In the genomic region with DNA sequence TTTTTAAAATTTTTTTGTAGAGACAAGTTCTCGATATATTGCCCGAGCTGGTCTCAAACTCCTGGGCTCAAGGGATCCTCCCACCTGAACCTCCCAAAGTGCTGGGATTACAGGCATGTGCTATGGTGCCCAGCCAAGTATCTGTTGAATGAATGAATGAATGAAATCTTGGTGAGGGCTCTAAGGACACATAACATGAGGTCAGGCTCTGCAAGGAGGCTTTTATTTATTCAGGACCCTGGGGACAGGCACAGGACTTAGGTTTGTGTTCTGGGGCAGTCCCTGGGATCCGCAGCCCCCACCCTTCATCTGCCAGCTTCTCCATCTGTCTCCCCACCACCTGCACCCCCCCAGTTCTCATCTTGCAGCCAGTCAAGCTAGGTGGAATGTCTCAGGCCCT, we compare ENCODE assay signal across 12 cellular contexts. TPM values are rescaled to one million over a fixed set of nuclear protein-coding genes. Genes with fewer than 3 reads are reported as not detected.
DNase-seq lines count a peak whose midpoint lies in the region; ATAC-seq, FAIRE-seq and TF ChIP-seq lines count a peak whose summit lies in the region.
"Had no signal": no experiment of that assay in that cellular context is flagged by ENCODE, and none has a peak within 500 bp of the region (broad histone marks: within the 10 kb centered on the region; RNA-seq: fewer than 3 reads in every experiment).

No MANE protein-coding gene starts in this region.

- H3K36me3 ChIP-seq in BLaER1 (no peaks in the 10 kb centered on the region), astrocyte (ENCODE audit: insufficient read depth, low read length) (no peaks in the 10 kb centered on the region), neuronal stem cell (replicated peaks in 1 of 2; ENCODE audit: control insufficient read depth in 2 of 2, insufficient read depth in 2 of 2, low read length in 2 of 2) (no peaks in the 10 kb centered on the region), SJCRH30 (no peaks in the 10 kb centered on the region)
- no peaks in the 10 kb centered on the region for H3K36me3 ChIP-seq in CD8-positive, alpha-beta memory T cell (ENCODE audit: insufficient read depth, low read length)
- H3K36me3 ChIP-seq: ovary had no signal

- peaks cover 1% of the 10 kb centered on the region for H3K79me1 ChIP-seq in neuronal stem cell (ENCODE audit: low read depth, low read length)

- H2BK5ac ChIP-seq in neuronal stem cell (ENCODE audit: low read length) = no peak overlapping the region

- H3K4me3 Mint-ChIP-seq in CD8-positive, alpha-beta memory T cell = no peak overlapping the region
- H3K4me3 Mint-ChIP-seq in astrocyte (ENCODE audit: unreplicated experiment) = no peak overlapping the region

- no peak for ATAC-seq in GM21717 (IDR thresholded peaks at IDR 0.05; ENCODE audit: unreplicated experiment)

- H3K27ac Mint-ChIP-seq in CD8-positive, alpha-beta memory T cell = peak overlapping the region in 1 of 8 donors; percentile 67
- H3K27ac Mint-ChIP-seq in astrocyte (ENCODE audit: unreplicated experiment) = no peak overlapping the region

- H3K9me3 Mint-ChIP-seq in CD8-positive, alpha-beta memory T cell = no peaks in the 10 kb centered on the region
- no peaks in the 10 kb centered on the region for H3K9me3 Mint-ChIP-seq in astrocyte (ENCODE audit: unreplicated experiment)

- FAIRE-seq in astrocyte (lab: Jason Lieb, UNC) = no peak

- peak overlapping the region; percentile 20 for H3K18ac ChIP-seq in neuronal stem cell (ENCODE audit: low read length)

- H3K27me3 ChIP-seq in BLaER1 (no peaks in the 10 kb centered on the region), astrocyte (ENCODE audit: insufficient read depth, low read length) (no peaks in the 10 kb centered on the region), neuronal stem cell (ENCODE audit: control insufficient read depth in 3 of 3, insufficient read depth in 3 of 3, low read depth in 1 of 3, low read length in 3 of 3) (peaks cover 0 to 24% (median 0%) of the 10 kb centered on the region in 3 experiments), SJCRH30 (peaks cover 8% of the 10 kb centered on the region; the same call in 1 of the 2 replicates)
- H3K27me3 ChIP-seq in CD8-positive, alpha-beta memory T cell (ENCODE audit: insufficient read depth, low read length, poor library complexity, severe bottlenecking) = no peaks in the 10 kb centered on the region
- H3K27me3 ChIP-seq: ovary had no signal

- WGBS in neuronal stem cell (ENCODE audit: extremely low coverage in 2 of 2, insufficient read length in 2 of 2, insufficient replicate concordance in 1 of 2), 2 donors = no CpG with 5 or more reads among the region's 3 CpGs

- H3K36me3 Mint-ChIP-seq in CD8-positive, alpha-beta memory T cell = no peaks in the 10 kb centered on the region
- no peaks in the 10 kb centered on the region for H3K36me3 Mint-ChIP-seq in astrocyte (ENCODE audit: low read depth, unreplicated experiment)

- CTCF ChIA-PET in CD8-positive, alpha-beta memory T cell (lab: Charles Lee) = interaction anchor here (0.6 to 2.4 kb wide), 3 partner anchors 8 to 217 kb away, joined by 3 to 9 read pairs (median 4); partner anchors contain the start of gene DACT3

- peaks cover 11 to 32% (median 15%) of the 10 kb centered on the region in 3 donors for H3K4me1 Mint-ChIP-seq in CD8-positive, alpha-beta memory T cell
- H3K4me1 Mint-ChIP-seq in astrocyte (ENCODE audit: low read depth, unreplicated experiment) = peaks cover 12% of the 10 kb centered on the region

- H3K9me3 ChIP-seq in BLaER1 (no peaks in the 10 kb centered on the region), astrocyte (ENCODE audit: insufficient read depth, low read depth, low read length) (no peaks in the 10 kb centered on the region), neuronal stem cell (replicated peaks in 1 of 2; ENCODE audit: control insufficient read depth in 2 of 2, insufficient read depth in 1 of 2, low read depth in 1 of 2, low read length in 2 of 2) (no peaks in the 10 kb centered on the region), SJCRH30 (replicated peaks) (no peaks in the 10 kb centered on the region)
- no peaks in the 10 kb centered on the region for H3K9me3 ChIP-seq in CD8-positive, alpha-beta memory T cell (ENCODE audit: low read length)
- H3K9me3 ChIP-seq: ovary had no signal

- TF ChIP-seq CTCF in astrocyte (IDR thresholded peaks at IDR 0.05; ENCODE audit: insufficient read depth, low read depth, low read length) = no peak

- H3K27ac ChIP-seq in BLaER1 = peak overlapping the region; percentile 55; the same call in 1 of the 2 replicates
- no peak overlapping the region for H3K27ac ChIP-seq in CD8-positive, alpha-beta memory T cell (ENCODE audit: low read depth, low read length)
- H3K27ac ChIP-seq in astrocyte (ENCODE audit: low read depth, low read length) = no peak overlapping the region
- no peak overlapping the region for H3K27ac ChIP-seq in neuronal stem cell (replicated peaks; ENCODE audit: low read length)
- H3K27ac ChIP-seq in SJCRH30 = no peak overlapping the region

- peaks cover 0 to 15% of the 10 kb centered on the region in 2 donors for H3K27me3 Mint-ChIP-seq in CD8-positive, alpha-beta memory T cell
- peaks cover 7% of the 10 kb centered on the region for H3K27me3 Mint-ChIP-seq in astrocyte (ENCODE audit: low read depth, unreplicated experiment)

- H3K23ac ChIP-seq in neuronal stem cell (ENCODE audit: low read depth, low read length, poor library complexity) = no peak overlapping the region

- no peak overlapping the region for H4K91ac ChIP-seq in neuronal stem cell (ENCODE audit: low read depth, low read length, poor library complexity)

- no peak overlapping the region for H2AFZ ChIP-seq in astrocyte (ENCODE audit: low read depth, low read length)
- peak overlapping the region; percentile 96 for H2AFZ ChIP-seq in neuronal stem cell (ENCODE audit: low read length)

- no peaks in the 10 kb centered on the region for H4K20me1 ChIP-seq in BLaER1
- H4K20me1 ChIP-seq in astrocyte (ENCODE audit: insufficient read depth, low read length) = no peaks in the 10 kb centered on the region

- H3K4me3 ChIP-seq in BLaER1 (no peak overlapping the region), astrocyte (ENCODE audit: insufficient read depth, low read depth, low read length) (no peak overlapping the region), neuronal stem cell (ENCODE audit: low read length in 2 of 2) (no peak overlapping the region), SJCRH30 (no peak overlapping the region)
- H3K4me3 ChIP-seq in CD8-positive, alpha-beta memory T cell (ENCODE audit: low read length) = peak overlapping the region; percentile 20
- H3K4me3 ChIP-seq: ovary had no signal

- H3K4me1 ChIP-seq in BLaER1 = peaks cover 93% of the 10 kb centered on the region
- peaks cover 68% of the 10 kb centered on the region for H3K4me1 ChIP-seq in CD8-positive, alpha-beta memory T cell (ENCODE audit: insufficient read depth, low read length)
- H3K4me1 ChIP-seq in astrocyte (ENCODE audit: insufficient read depth, low read length) = peaks cover 30% of the 10 kb centered on the region
- peaks cover 11 to 22% of the 10 kb centered on the region in 2 donors for H3K4me1 ChIP-seq in neuronal stem cell (ENCODE audit: control insufficient read depth in 2 of 2, insufficient read depth in 1 of 2, low read depth in 1 of 2, low read length in 2 of 2)
- H3K4me1 ChIP-seq in SJCRH30 = peaks cover 28% of the 10 kb centered on the region

- H3K14ac ChIP-seq in neuronal stem cell (ENCODE audit: low read length) = no peak overlapping the region

- peak overlapping the region; percentile 81 for H3K4me2 ChIP-seq in BLaER1
- H3K4me2 ChIP-seq in astrocyte (ENCODE audit: low read length) = peak overlapping the region; percentile 63
- H3K4me2 ChIP-seq in neuronal stem cell (ENCODE audit: insufficient read depth, low read length, poor library complexity, severe bottlenecking) = no peak overlapping the region

- H3K4ac ChIP-seq in neuronal stem cell (ENCODE audit: low read length) = no peak overlapping the region

- H3K79me2 ChIP-seq in astrocyte (ENCODE audit: insufficient read depth, low read length) = no peaks in the 10 kb centered on the region

- no peak for DNase-seq in CD8-positive, alpha-beta memory T cell
- DNase-seq in astrocyte (ENCODE audit: low read depth) (no peak), neuronal stem cell (ENCODE audit: low spot score) (no peak), SJCRH30 (no peak), NCI-H510A treated with DMSO at 0.1 percent for 48 hours (lab: John Stamatoyannopoulos, UW) (no peak), nucleus accumbens (lab: John Stamatoyannopoulos, UW) (no peak)
- DNase-seq: COR-L47, NCI-H2029, ovary had no signal

- H4K8ac ChIP-seq in neuronal stem cell (ENCODE audit: low read depth, low read length) = no peak overlapping the region

- H2BK15ac ChIP-seq in neuronal stem cell (ENCODE audit: low read length) = peak overlapping the region; percentile 57

- H3K9ac ChIP-seq in BLaER1 = peak overlapping the region; percentile 31; the same call in 1 of the 2 replicates
- no peak overlapping the region for H3K9ac ChIP-seq in astrocyte (ENCODE audit: low read length)
- H3K9ac ChIP-seq in neuronal stem cell (ENCODE audit: low read depth, low read length, poor library complexity) = no peak overlapping the region

- H2BK12ac ChIP-seq in neuronal stem cell (ENCODE audit: low read length) = no peak overlapping the region

- peak overlapping the region; percentile 63 for H2AK5ac ChIP-seq in neuronal stem cell (ENCODE audit: low read depth, low read length)

- H2BK120ac ChIP-seq in neuronal stem cell (ENCODE audit: low read depth, low read length) = no peak overlapping the region

- POLR2A ChIA-PET in CD8-positive, alpha-beta memory T cell (lab: Charles Lee) = no interaction called here

RNA-seq across cellular contexts. Expression of gene PTGIR, which starts 4.6 kb away (rescaled TPM):
- total RNA-seq in CD8-positive, alpha-beta memory T cell = 10 to 100 TPM; 17.7 to 18.4 TPM
- not detected for polyA plus RNA-seq in CD8-positive, alpha-beta memory T cell
- 0.50 and 0.52 TPM in 2 replicates for total RNA-seq in astrocyte
- 0.04 TPM for polyA plus RNA-seq in neuronal stem cell (2013, experiment 1 of 2)
- polyA plus RNA-seq in neuronal stem cell (2013, experiment 2 of 2) = 0.07 TPM
- not detected in 2 replicates for total RNA-seq in SJCRH30 (2014; rRNA removed; shearing (Covaris generic))

RNA-seq across cellular contexts. Expression of gene GNG8, which starts 15.7 kb away (rescaled TPM):
- 1 to 10 TPM; 9.0 TPM for total RNA-seq in CD8-positive, alpha-beta memory T cell
- polyA plus RNA-seq in CD8-positive, alpha-beta memory T cell = not detected
- not detected in 2 replicates for total RNA-seq in astrocyte
- polyA plus RNA-seq in neuronal stem cell (2013, experiment 1 of 2) = 6.3 TPM
- polyA plus RNA-seq in neuronal stem cell (2013, experiment 2 of 2) = 10.6 TPM
- not detected in 2 replicates for total RNA-seq in SJCRH30 (2014; rRNA removed; shearing (Covaris generic))
- total RNA-seq: left lobe of liver, ovary had no signal
- polyA plus RNA-seq: ovary had no signal

RNA-seq across cellular contexts. Expression of gene CALM3, which starts 19.1 kb away (rescaled TPM):
- 100 to 1,000 TPM; 465 to 493 TPM for total RNA-seq in CD8-positive, alpha-beta memory T cell
- 168 TPM for polyA plus RNA-seq in CD8-positive, alpha-beta memory T cell
- total RNA-seq in astrocyte = 334 and 343 TPM in 2 replicates
- polyA plus RNA-seq in neuronal stem cell (2013, experiment 1 of 2) = 426 TPM
- 419 TPM for polyA plus RNA-seq in neuronal stem cell (2013, experiment 2 of 2)
- total RNA-seq in SJCRH30 (2014; rRNA removed; shearing (Covaris generic)) = 239 and 247 TPM in 2 replicates

RNA-seq across cellular contexts. Expression of gene DACT3, which starts 40.7 kb away (rescaled TPM):
- total RNA-seq in CD8-positive, alpha-beta memory T cell = 1 to 10 TPM; 2.5 TPM
- not detected for polyA plus RNA-seq in CD8-positive, alpha-beta memory T cell
- total RNA-seq in astrocyte = 19.8 and 27.7 TPM in 2 replicates
- polyA plus RNA-seq in neuronal stem cell (2013, experiment 1 of 2) = 6.5 TPM
- 6.5 TPM for polyA plus RNA-seq in neuronal stem cell (2013, experiment 2 of 2)
- total RNA-seq in SJCRH30 (2014; rRNA removed; shearing (Covaris generic)) = 2.6 and 2.7 TPM in 2 replicates

Comparison
In these comparisons a context has a peak if more than half of its experiments do, and no peak if none do; other contexts are left out.
1. RNA of gene PTGIR, which starts 4.6 kb away (total RNA-seq): 17.7 to 18.4 TPM in CD8-positive, alpha-beta memory T cell; 0.50 to 0.52 TPM in astrocyte and not detected in SJCRH30; every median in the first group is over 10 times any median in the second.